Comparison of ENCODE assay signal across 10 cellular contexts in genomic region chr21:25501996-25502665, GRCh38.
DNase-seq lines count a peak whose midpoint lies in the region; ATAC-seq and TF ChIP-seq lines count a peak whose summit lies in the region.
"Had no signal": no experiment of that assay in that cellular context is flagged by ENCODE, and none has a peak within 500 bp of the region (broad histone marks: within the 10 kb centered on the region; RNA-seq: fewer than 3 reads in every experiment).

No MANE protein-coding gene starts in this region.

- peaks cover 40% of the 10 kb centered on the region for H3K9me3 Mint-ChIP-seq in activated CD8-positive, alpha-beta T cell treated with anti-CD3 and anti-CD28 coated beads for 36 hours

- TF ChIP-seq CTCF in activated CD8-positive, alpha-beta T cell treated with anti-CD3 and anti-CD28 coated beads for 36 hours (IDR thresholded peaks at IDR 0.05), result no peak

- DNase-seq in activated CD8-positive, alpha-beta T cell treated with anti-CD3 and anti-CD28 coated beads for 36 hours, result peak; percentile 79
- DNase-seq in stimulated activated CD4-positive, alpha-beta T cell treated with anti-CD3 and anti-CD28 coated beads, Interleukin-4, amount 100 ng/mL, for 48 hours (ENCODE audit: low read depth in 2 of 2), result peak; percentile 35 to 63
- DNase-seq in NCI-H82 (lab: John Stamatoyannopoulos, UW), result no peak
- no peak for DNase-seq in cerebellar cortex (ENCODE audit: low spot score)
- DNase-seq in T1000 (lab: John Stamatoyannopoulos, UW), result no peak
- DNase-seq in NCI-H1092 treated with DMSO at 0.1 percent for 48 hours (lab: John Stamatoyannopoulos, UW), result no peak
- DNase-seq: IMR-90 had no signal

- H3K27me3 Mint-ChIP-seq in activated CD8-positive, alpha-beta T cell treated with anti-CD3 and anti-CD28 coated beads for 36 hours, result no peaks in the 10 kb centered on the region

- peak overlapping the region; percentile 99 for H3K27ac Mint-ChIP-seq in activated CD8-positive, alpha-beta T cell treated with anti-CD3 and anti-CD28 coated beads for 36 hours

- H3K36me3 Mint-ChIP-seq in activated CD8-positive, alpha-beta T cell treated with anti-CD3 and anti-CD28 coated beads for 36 hours (ENCODE audit: low read depth), result peaks cover 83% of the 10 kb centered on the region

- CTCF ChIA-PET in activated CD8-positive, alpha-beta T cell treated with anti-CD3 and anti-CD28 coated beads for 36 hours (lab: Charles Lee), result interaction anchor here (0.7 to 1.0 kb wide), 2 partner anchors 80 to 81 kb away, joined by 3 to 5 read pairs; no protein-coding TSS in a partner anchor

- ATAC-seq in GM19351 (IDR thresholded peaks at IDR 0.05; ENCODE audit: unreplicated experiment), result peak; percentile 44
- peak; percentile 50 for ATAC-seq in HG03095 (IDR thresholded peaks at IDR 0.05; ENCODE audit: unreplicated experiment)
- peak; percentile 92 for ATAC-seq in activated CD8-positive, alpha-beta T cell treated with anti-CD3 and anti-CD28 coated beads for 36 hours
- ATAC-seq: body of pancreas had no signal

- H3K4me3 Mint-ChIP-seq in activated CD8-positive, alpha-beta T cell treated with anti-CD3 and anti-CD28 coated beads for 36 hours, result peak overlapping the region; percentile 50

- H3K4me1 Mint-ChIP-seq in activated CD8-positive, alpha-beta T cell treated with anti-CD3 and anti-CD28 coated beads for 36 hours (ENCODE audit: low read depth), result peaks cover 69% of the 10 kb centered on the region

- intact Hi-C loops in activated CD8-positive, alpha-beta T cell treated with anti-CD3 and anti-CD28 coated beads for 36 hours (cut with micrococcal nuclease), result loop anchor here (1.0 to 5.0 kb wide), 3 partner anchors 15 to 80 kb away; no protein-coding TSS in a partner anchor

- POLR2A ChIA-PET in activated CD8-positive, alpha-beta T cell treated with anti-CD3 and anti-CD28 coated beads for 36 hours (lab: Charles Lee), result interaction anchor here (0.6 to 1.4 kb wide), 8 partner anchors 12 to 81 kb away, joined by 3 to 9 read pairs (median 4); no protein-coding TSS in a partner anchor

Comparison
In these comparisons a context has a peak if more than half of its experiments do, and no peak if none do; other contexts are left out.
1. DNase-seq: peak in activated CD8-positive, alpha-beta T cell treated with anti-CD3 and anti-CD28 coated beads for 36 hours (single experiment) and stimulated activated CD4-positive, alpha-beta T cell treated with anti-CD3 and anti-CD28 coated beads, Interleukin-4, amount 100 ng/mL, for 48 hours (2 of 2); none in NCI-H82 (single experiment), cerebellar cortex (single experiment), T1000 (single experiment) and NCI-H1092 treated with DMSO at 0.1 percent for 48 hours (single experiment).
2. Peak in every context shown above with its lines, with median percentiles within 50 percentile points of each other: ATAC-seq.